11 cellular contexts compared by ENCODE assay signal in genomic region chr9:114392749-114393112, GRCh38. TPM values are rescaled to one million over a fixed set of nuclear protein-coding genes. Genes with fewer than 3 reads are reported as not detected.
DNase-seq lines count a peak whose midpoint lies in the region; ATAC-seq, FAIRE-seq and TF ChIP-seq lines count a peak whose summit lies in the region.
"Had no signal": no experiment of that assay in that cellular context is flagged by ENCODE, and none has a peak within 500 bp of the region (broad histone marks: within the 10 kb centered on the region; RNA-seq: fewer than 3 reads in every experiment).

No MANE protein-coding gene starts in this region.

- CTCF ChIA-PET in GM12878 (lab: Yijun Ruan, JAX) = interaction anchor here (0.6 to 2.2 kb wide), 5 partner anchors 9 to 53 kb away, joined by 3 to 12 read pairs (median 3); no protein-coding TSS in a partner anchor

- RAD21 ChIA-PET in GM12878 (lab: Charles Lee; ENCODE audit: unreplicated experiment) = interaction anchor here (8.9 to 13.0 kb wide), 2 partner anchors 7 to 25 kb away, joined by 136 to 251 read pairs; partner anchors contain the start of gene AKNA

- WGBS in GM12878 (ENCODE audit: insufficient coverage, insufficient replicate concordance, low lambda C conversion rate, missing lambda C conversion rate) = 40% methylated on average over 3 of the region's 3 CpGs

- H3K4me3 ChIP-seq in BLaER1 (no peak overlapping the region), GM12878 (no peak overlapping the region), neutrophil (ENCODE audit: low read depth in 1 of 2, low read length in 1 of 2) (no peak overlapping the region)

- H3K4me1 ChIP-seq in BLaER1 (peaks cover 96% of the 10 kb centered on the region), GM12878 (ENCODE audit: control insufficient read depth, insufficient read depth, low read length) (peaks cover 71% of the 10 kb centered on the region), neutrophil (ENCODE audit: control insufficient read depth in 1 of 2, insufficient read depth in 1 of 2, low read depth in 1 of 2, low read length in 1 of 2) (peaks cover 78 to 85% of the 10 kb centered on the region in 2 experiments)

- H3K4me3 Mint-ChIP-seq in natural killer cell treated with Interleukin-12 subunit alpha and Interleukin-12 subunit beta and Interleukin-15 and Interleukin-18, amount 100 ng/mL, for 72 hours = no peak overlapping the region

- H3K27ac ChIP-seq in BLaER1 = peak overlapping the region; percentile 16; the same call in 1 of the 2 replicates
- H3K27ac ChIP-seq in GM12878 (ENCODE audit: control insufficient read depth, insufficient read depth) = 0 out of 2 replicates have a peak overlapping the region, but pooled peaks have one; percentile 34
- peak overlapping the region; percentile 50 for H3K27ac ChIP-seq in neutrophil

- H3K4me2 ChIP-seq in BLaER1 (peak overlapping the region; percentile 44), GM12878 (ENCODE audit: control insufficient read depth, insufficient read depth) (peak overlapping the region; percentile 17)

- no peak for FAIRE-seq in GM12878 (lab: Jason Lieb, UNC)
- FAIRE-seq: endometrium, kidney had no signal

- H3K36me3 Mint-ChIP-seq in natural killer cell treated with Interleukin-12 subunit alpha and Interleukin-12 subunit beta and Interleukin-15 and Interleukin-18, amount 100 ng/mL, for 72 hours = no peaks in the 10 kb centered on the region

- SMC1A ChIA-PET in GM12878 (lab: Charles Lee; ENCODE audit: uncharacterized antibody, unreplicated experiment) = interaction anchor here (1.2 to 12.8 kb wide), 3 partner anchors 9 to 115 kb away, joined by 4 to 327 read pairs (median 87); no protein-coding TSS in a partner anchor

- H3K27me3 ChIP-seq in BLaER1 (no peaks in the 10 kb centered on the region), GM12878 (replicated peaks in 1 of 2; ENCODE audit: control insufficient read depth in 2 of 2, insufficient read depth in 2 of 2, low read length in 1 of 2) (no peaks in the 10 kb centered on the region), neutrophil (no peaks in the 10 kb centered on the region)

- POLR2A ChIA-PET in GM12878 (lab: Charles Lee) = interaction anchor here (0.7 to 13.2 kb wide), 5 partner anchors 9 to 110 kb away, joined by 3 to 312 read pairs (median 17); no protein-coding TSS in a partner anchor

- no peak overlapping the region for H3K9ac ChIP-seq in BLaER1
- H3K9ac ChIP-seq in GM12878 (ENCODE audit: control insufficient read depth, insufficient read depth, low read length) = no peak overlapping the region

- peaks cover 89% of the 10 kb centered on the region for H3K79me2 ChIP-seq in GM12878 (ENCODE audit: control insufficient read depth, insufficient read depth, low read length)

- no TSS peak for BruUV-seq in GM12878 (replicated peaks; lab: Mats Ljungman, UMichigan)

- no peaks in the 10 kb centered on the region for H3K9me3 Mint-ChIP-seq in natural killer cell treated with Interleukin-12 subunit alpha and Interleukin-12 subunit beta and Interleukin-15 and Interleukin-18, amount 100 ng/mL, for 72 hours

- TF ChIP-seq CTCF in GM12878 (IDR thresholded peaks at IDR 0.05 in 2 of 3, conservative IDR thresholded peaks at IDR 0.05 in 1 of 3; ENCODE audit: control insufficient read depth in 2 of 3, extremely low read depth in 1 of 3, insufficient read depth in 1 of 3, low read depth in 3 of 3, low read length in 3 of 3) (no peak), neutrophil (IDR thresholded peaks at IDR 0.05) (no peak)

- H2AFZ ChIP-seq in GM12878 (ENCODE audit: control insufficient read depth, low read depth, low read length) = no peak overlapping the region

- peaks cover 62 to 67% of the 10 kb centered on the region in 2 donors for H3K4me1 Mint-ChIP-seq in natural killer cell treated with Interleukin-12 subunit alpha and Interleukin-12 subunit beta and Interleukin-15 and Interleukin-18, amount 100 ng/mL, for 72 hours (ENCODE audit: low read depth in 2 of 2)

- no peaks in the 10 kb centered on the region for H3K27me3 Mint-ChIP-seq in natural killer cell treated with Interleukin-12 subunit alpha and Interleukin-12 subunit beta and Interleukin-15 and Interleukin-18, amount 100 ng/mL, for 72 hours

- H4K20me1 ChIP-seq in BLaER1 (peaks cover 45% of the 10 kb centered on the region), GM12878 (ENCODE audit: control insufficient read depth, insufficient read depth) (no peaks in the 10 kb centered on the region)

- H3K27ac Mint-ChIP-seq in natural killer cell treated with Interleukin-12 subunit alpha and Interleukin-12 subunit beta and Interleukin-15 and Interleukin-18, amount 100 ng/mL, for 72 hours = no peak overlapping the region

- TF ChIP-seq RAD21 in GM12878 (IDR thresholded peaks at IDR 0.05; ENCODE audit: insufficient read depth, low read depth, low read length) = no peak

- no peak for TF ChIP-seq EP300 in GM12878 (IDR thresholded peaks at IDR 0.05; ENCODE audit: borderline replicate concordance in 1 of 2, control insufficient read depth in 1 of 2, low read depth in 2 of 2, low read length in 2 of 2)

- intact Hi-C loops in GM12878 (cut with micrococcal nuclease; ENCODE audit: unreplicated experiment) = no loop called here

- in situ Hi-C loops in GM12878 (cut with MboI) = no loop called here

- DNase-seq in LoVo (ENCODE audit: low spot score) (peak; percentile 39), GM12878 (ENCODE audit: low read depth, low spot score) (no peak), GM19238 (ENCODE audit: insufficient read length, low spot score) (no peak)
- DNase-seq in natural killer cell treated with Interleukin-12 subunit alpha and Interleukin-12 subunit beta and Interleukin-15 and Interleukin-18, amount 100 ng/mL, for 72 hours (ENCODE audit: low spot score) = no peak
- DNase-seq: kidney; stimulated activated naive CD4-positive, alpha-beta T cell treated with Interleukin-2 at 50 U/mL for 16 hours had no signal

- TF ChIP-seq POLR2A in GM12878 (IDR thresholded peaks at IDR 0.05; ENCODE audit: low read depth, low read length) = no peak

- H3K9me3 ChIP-seq in BLaER1 (no peaks in the 10 kb centered on the region), GM12878 (replicated peaks; ENCODE audit: control insufficient read depth, insufficient read depth, low read length) (no peaks in the 10 kb centered on the region), neutrophil (no peaks in the 10 kb centered on the region)

- H3K36me3 ChIP-seq in BLaER1 = peaks cover 33% of the 10 kb centered on the region
- H3K36me3 ChIP-seq in GM12878 (ENCODE audit: control insufficient read depth in 2 of 2, insufficient read depth in 2 of 2, low read length in 1 of 2) = peaks cover 2 to 5% of the 10 kb centered on the region in 2 experiments; a peak in 3 of 4 replicates
- peaks cover 50% of the 10 kb centered on the region for H3K36me3 ChIP-seq in neutrophil

- ATAC-seq in GM12878 (no peak), HG02678 (IDR thresholded peaks at IDR 0.05; ENCODE audit: unreplicated experiment) (no peak), GM18517 (IDR thresholded peaks at IDR 0.05; ENCODE audit: unreplicated experiment) (no peak)
- no peak for ATAC-seq in natural killer cell treated with Interleukin-12 subunit alpha and Interleukin-12 subunit beta and Interleukin-15 and Interleukin-18, amount 100 ng/mL, for 72 hours

TF ChIP-seq in GM12878, 131 proteins besides CTCF, POLR2A, EP300 and RAD21:
- TF ChIP-seq BHLHE40 (IDR thresholded peaks at IDR 0.05; ENCODE audit: borderline replicate concordance in 1 of 2, low read depth in 2 of 2, low read length in 1 of 2) (peak; percentile 84 to 87), TBL1XR1 (IDR thresholded peaks at IDR 0.05; ENCODE audit: low read depth, low read length) (no peak)
TF ChIP-seq in GM12878: peak in this region for 1.

RNA-seq across cellular contexts. Expression of gene AKNA, which starts 4.9 kb away (rescaled TPM):
- 305 and 316 TPM in 2 replicates for total RNA-seq in GM12878 (2013; cell fraction: nucleolus; rRNA removed)
- 49.4 and 59.0 TPM in 2 replicates for total RNA-seq in GM12878 (2014; rRNA removed)
- 36.0 and 39.8 TPM in 2 replicates for total RNA-seq in GM12878 (2014; rRNA removed; fragmentation: Illumina TruSeq; extraction: Trizol)
- total RNA-seq in GM12878 (2021) = 117 and 132 TPM in 2 replicates
- polyA plus RNA-seq in GM12878 (2011; ENCODE audit: low read depth) = 22.0 TPM
- 18.0 and 30.1 TPM in 2 replicates for polyA plus RNA-seq in GM12878 (2011; rRNA removed)
- polyA plus RNA-seq in GM12878 (2011; cell fraction: cytosol; rRNA removed) = 33.7 and 39.1 TPM in 2 replicates
- polyA plus RNA-seq in GM12878 (2011; cell fraction: nucleus; rRNA removed) = 107 and 123 TPM in 2 replicates
- 57.1 and 64.5 TPM in 2 replicates for polyA plus RNA-seq in GM12878 (2012)
- 27.2 and 57.6 TPM in 2 replicates for polyA plus RNA-seq in GM12878 (2014; fragmentation: Illumina TruSeq; extraction: Trizol)
- 1 to 10 TPM; 1.6 to 5.0 TPM for polyA plus RNA-seq in GM12878 (2014; fragmentation: Nextera tagmentation; extraction: Ambion mirVana)
- 71.9 and 77.7 TPM in 2 replicates for polyA plus RNA-seq in GM12878 (2014; rRNA removed)
- 10 to 100 TPM; 28.0 to 30.9 TPM for polyA plus RNA-seq in GM12878 (2016; fragmentation: Nextera tagmentation; extraction: Ambion mirVana)
- polyA minus RNA-seq in GM12878 (2011; rRNA and poly(A)+ RNA removed) = 47.4 and 97.2 TPM in 2 replicates
- polyA minus RNA-seq in GM12878 (2011; cell fraction: cytosol; rRNA and poly(A)+ RNA removed) = 31.4 and 34.5 TPM in 2 replicates
- polyA minus RNA-seq in GM12878 (2011; cell fraction: nucleus; rRNA and poly(A)+ RNA removed) = 64.4 and 127 TPM in 2 replicates
- total RNA-seq in natural killer cell treated with Interleukin-12 subunit alpha and Interleukin-12 subunit beta and Interleukin-15 and Interleukin-18, amount 100 ng/mL, for 72 hours = 100 to 1,000 TPM; 332 to 469 TPM
